In genomic region chr3:97911459-97911858, GRCh38 we compare ENCODE assay signal across 13 cellular contexts.
DNase-seq lines count a peak whose midpoint lies in the region; ATAC-seq and TF ChIP-seq lines count a peak whose summit lies in the region.
"Had no signal": no experiment of that assay in that cellular context is flagged by ENCODE, and none has a peak within 500 bp of the region (broad histone marks: within the 10 kb centered on the region; RNA-seq: fewer than 3 reads in every experiment).

No MANE protein-coding gene starts in this region.

- no peak for ATAC-seq in HG03025 (IDR thresholded peaks at IDR 0.05; ENCODE audit: low FRiP score, unreplicated experiment)

- WGBS in endodermal cell (ENCODE audit: insufficient coverage in 1 of 2, insufficient read length in 1 of 2), 2 experiments: 90 to 95% methylated on average over 2 to 3 of the region's 3 CpGs

- H3K4me1 Mint-ChIP-seq in T-helper 1 cell treated with Interleukin-12 subunit alpha and Interleukin-12 subunit beta and Interleukin-4 antibody, amounts not matched to agents 30 μg/mL and 1 μg/mL, for 36 hours (ENCODE audit: low read depth): peaks cover 22% of the 10 kb centered on the region
- H3K4me1 Mint-ChIP-seq in CD14-positive monocyte: peaks cover 28% of the 10 kb centered on the region
- H3K4me1 Mint-ChIP-seq in endodermal cell: peaks cover 16% of the 10 kb centered on the region

- H3K4me3 ChIP-seq in endodermal cell (ENCODE audit: low read length): peak overlapping the region; percentile 30
- H3K4me3 ChIP-seq: thyroid gland had no signal

- no peaks in the 10 kb centered on the region for H3K27me3 ChIP-seq in endodermal cell (ENCODE audit: control insufficient read depth, insufficient read depth, low read length, poor library complexity, severe bottlenecking)
- H3K27me3 ChIP-seq: thyroid gland had no signal

- H3K27ac Mint-ChIP-seq in T-helper 1 cell treated with Interleukin-12 subunit alpha and Interleukin-12 subunit beta and Interleukin-4 antibody, amounts not matched to agents 30 μg/mL and 1 μg/mL, for 36 hours: peak overlapping the region; percentile 86
- peak overlapping the region; percentile 23 to 95 (median 81) for H3K27ac Mint-ChIP-seq in CD14-positive monocyte
- H3K27ac Mint-ChIP-seq in endodermal cell: no peak overlapping the region

- no peak overlapping the region for H3K9ac ChIP-seq in endodermal cell (ENCODE audit: extremely low read depth, low read length, poor library complexity, severe bottlenecking)

- no peaks in the 10 kb centered on the region for H3K27me3 Mint-ChIP-seq in T-helper 1 cell treated with Interleukin-12 subunit alpha and Interleukin-12 subunit beta and Interleukin-4 antibody, amounts not matched to agents 30 μg/mL and 1 μg/mL, for 36 hours (ENCODE audit: low read depth)
- no peaks in the 10 kb centered on the region for H3K27me3 Mint-ChIP-seq in CD14-positive monocyte (ENCODE audit: low read depth in 3 of 3)
- no peaks in the 10 kb centered on the region for H3K27me3 Mint-ChIP-seq in endodermal cell (ENCODE audit: insufficient read depth)
- H3K27me3 Mint-ChIP-seq: naive B cell had no signal

- peaks cover 44% of the 10 kb centered on the region for H3K36me3 Mint-ChIP-seq in T-helper 1 cell treated with Interleukin-12 subunit alpha and Interleukin-12 subunit beta and Interleukin-4 antibody, amounts not matched to agents 30 μg/mL and 1 μg/mL, for 36 hours (ENCODE audit: low read depth)
- peaks cover 35 to 37% of the 10 kb centered on the region in 2 donors for H3K36me3 Mint-ChIP-seq in CD14-positive monocyte
- H3K36me3 Mint-ChIP-seq in endodermal cell (ENCODE audit: low read depth): peaks cover 13% of the 10 kb centered on the region

- peaks cover 6% of the 10 kb centered on the region for H3K9me3 Mint-ChIP-seq in T-helper 1 cell treated with Interleukin-12 subunit alpha and Interleukin-12 subunit beta and Interleukin-4 antibody, amounts not matched to agents 30 μg/mL and 1 μg/mL, for 36 hours
- H3K9me3 Mint-ChIP-seq in CD14-positive monocyte (peaks cover 0 to 7% (median 3%) of the 10 kb centered on the region in 7 donors), endodermal cell (peaks cover 5% of the 10 kb centered on the region)

- peaks cover 4% of the 10 kb centered on the region for H3K4me1 ChIP-seq in endodermal cell (ENCODE audit: control insufficient read depth, insufficient read depth, low read length)
- H3K4me1 ChIP-seq: thyroid gland had no signal

- no peak for TF ChIP-seq CTCF in CD14-positive monocyte (IDR thresholded peaks at IDR 0.05)
- TF ChIP-seq CTCF in endodermal cell (conservative IDR thresholded peaks at IDR 0.05): no peak

- H3K9me3 ChIP-seq in endodermal cell (ENCODE audit: control insufficient read depth, low read length): no peaks in the 10 kb centered on the region
- H3K9me3 ChIP-seq: thyroid gland had no signal

- intact Hi-C loops in CD14-positive monocyte (cut with micrococcal nuclease): no loop called here

- peak overlapping the region; percentile 77 for H3K4me3 Mint-ChIP-seq in T-helper 1 cell treated with Interleukin-12 subunit alpha and Interleukin-12 subunit beta and Interleukin-4 antibody, amounts not matched to agents 30 μg/mL and 1 μg/mL, for 36 hours
- no peak overlapping the region for H3K4me3 Mint-ChIP-seq in CD14-positive monocyte
- H3K4me3 Mint-ChIP-seq in endodermal cell: no peak overlapping the region
- H3K4me3 Mint-ChIP-seq: H9 had no signal

- H3K36me3 ChIP-seq in endodermal cell (ENCODE audit: control insufficient read depth, insufficient read depth, low read length): no peaks in the 10 kb centered on the region

- no peak overlapping the region for H3K27ac ChIP-seq in endodermal cell (ENCODE audit: low read depth, low read length)
- H3K27ac ChIP-seq: thyroid gland had no signal

- DNase-seq in T-helper 1 cell: no peak
- no peak for DNase-seq in CD14-positive monocyte (ENCODE audit: low spot score)
- DNase-seq in SK-N-DZ (ENCODE audit: low spot score): peak; percentile 76
- DNase-seq in endodermal cell: no peak
- DNase-seq in DMS 273 treated with DMSO at 0.1 percent for 48 hours (lab: John Stamatoyannopoulos, UW): no peak
- DNase-seq in hippocampal formation (lab: John Stamatoyannopoulos, UW): no peak
- DNase-seq: 8988T, C1 segment of cervical spinal cord, H9, thyroid gland had no signal
